In the genomic region with DNA sequence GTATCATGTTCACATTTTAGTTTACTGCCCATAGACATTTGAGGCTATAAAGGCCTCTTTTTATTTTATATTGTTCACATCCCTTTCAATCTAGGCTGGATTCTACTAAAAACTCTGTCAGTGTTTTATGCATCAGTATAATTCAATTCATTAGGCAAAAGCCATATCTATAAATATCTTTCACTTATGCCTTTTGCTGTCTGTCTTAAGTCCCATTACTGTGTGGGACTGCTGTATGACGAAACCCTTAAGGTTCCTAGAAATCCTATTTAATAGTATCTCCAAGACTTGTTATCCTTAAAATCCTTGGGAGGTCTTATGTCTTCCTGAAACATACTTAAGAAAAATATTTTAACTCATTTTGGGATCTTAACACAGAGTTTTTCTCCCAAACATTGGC, we compare ENCODE assay signal across 9 cellular contexts.
"Had no signal": no experiment of that assay in that cellular context is flagged by ENCODE, and none has a peak within 500 bp of the region (broad histone marks: within the 10 kb centered on the region; RNA-seq: fewer than 3 reads in every experiment).

No MANE protein-coding gene starts in this region.

- ATAC-seq: HCT116, HepG2, K562 had no signal

- H3K9me3 ChIP-seq: HAP-1 had no signal

- H3K36me3 ChIP-seq: HAP-1 had no signal

- H3K4me3 ChIP-seq: GM23248, HAP-1, K562 had no signal

- DNase-seq: GM23248, GOT3, H7, HFFc6 had no signal

- H2AFZ ChIP-seq: GM23248 had no signal

- H3K27ac ChIP-seq: GM23248, HL-60 had no signal

- H3K9ac ChIP-seq: GM23248 had no signal

- H3K4me1 ChIP-seq: HAP-1 had no signal
